In the genomic region with DNA sequence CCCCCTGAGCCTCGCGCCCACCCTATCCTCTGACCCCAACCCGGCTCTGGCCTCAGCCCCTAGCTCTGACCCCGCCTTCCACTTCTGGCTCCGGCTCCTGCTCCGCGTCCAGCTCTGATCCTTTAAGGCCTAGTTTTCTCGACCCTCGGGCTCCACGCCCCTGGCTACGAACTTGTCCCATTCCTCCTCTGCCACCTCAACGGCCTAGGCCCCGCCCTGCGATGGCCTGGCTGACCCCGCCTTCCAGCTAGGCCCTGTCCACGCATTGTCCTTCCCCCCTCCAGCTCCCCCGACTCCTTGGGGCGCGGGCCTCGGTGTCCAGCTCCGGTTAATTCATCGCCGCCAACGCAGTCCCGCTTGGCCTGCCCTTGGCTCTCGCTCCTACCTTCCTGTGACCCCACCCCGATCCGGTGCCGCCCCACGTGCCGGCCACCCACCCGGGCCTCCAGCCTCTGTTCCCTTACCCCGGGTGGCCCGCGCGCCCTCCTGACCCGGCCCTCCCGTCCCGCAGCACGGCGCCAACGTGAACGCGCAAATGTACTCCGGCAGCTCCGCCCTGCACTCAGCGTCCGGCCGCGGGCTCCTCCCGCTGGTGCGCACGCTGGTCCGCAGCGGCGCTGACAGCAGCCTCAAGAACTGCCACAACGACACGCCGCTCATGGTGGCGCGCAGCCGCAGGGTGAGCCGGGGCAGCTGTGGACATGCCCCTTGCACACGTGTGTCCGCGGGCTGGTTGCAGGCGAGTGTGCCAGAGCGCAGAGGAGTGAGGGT, we compare ENCODE assay signal across 10 cellular contexts. TPM values are rescaled to one million over a fixed set of nuclear protein-coding genes. Genes with fewer than 3 reads are reported as not detected.
DNase-seq lines count a peak whose midpoint lies in the region; ATAC-seq lines count a peak whose summit lies in the region.
"Had no signal": no experiment of that assay in that cellular context is flagged by ENCODE, and none has a peak within 500 bp of the region (broad histone marks: within the 10 kb centered on the region; RNA-seq: fewer than 3 reads in every experiment).

No MANE protein-coding gene starts in this region.

- no peaks in the 10 kb centered on the region for H3K27me3 ChIP-seq in muscle layer of duodenum (ENCODE audit: low read depth, low read length)

- peak overlapping the region; percentile 23 for H3K27ac ChIP-seq in muscle layer of duodenum (ENCODE audit: low read length)

- DNase-seq in activated naive CD4-positive, alpha-beta T cell (lab: John Stamatoyannopoulos, UW), result no peak
- peak; percentile 68 for DNase-seq in fibroblast of gingiva (ENCODE audit: low read depth)
- peak; percentile 65 for DNase-seq in ureter (ENCODE audit: low spot score)
- no peak for DNase-seq in amniotic stem cell (lab: John Stamatoyannopoulos, UW)
- DNase-seq in cerebellar nuclear complex (lab: John Stamatoyannopoulos, UW), result no peak
- DNase-seq: DMS153 had no signal

- H3K9me3 Mint-ChIP-seq in activated naive CD4-positive, alpha-beta T cell treated with anti-CD3 and anti-CD28 coated beads, Interleukin-2, amount 50 U/mL, for 24 hours, result no peaks in the 10 kb centered on the region

- H3K9me3 ChIP-seq in muscle layer of duodenum (ENCODE audit: control insufficient read depth in 1 of 2, low read length in 2 of 2), result no peaks in the 10 kb centered on the region

- H3K27me3 Mint-ChIP-seq in activated naive CD4-positive, alpha-beta T cell treated with anti-CD3 and anti-CD28 coated beads, Interleukin-2, amount 50 U/mL, for 24 hours, result no peaks in the 10 kb centered on the region

- H3K36me3 ChIP-seq in muscle layer of duodenum (ENCODE audit: control insufficient read depth in 1 of 2, insufficient read depth in 2 of 2, low read length in 2 of 2), result peaks cover 27 to 30% of the 10 kb centered on the region in 2 donors

- peaks cover 8% of the 10 kb centered on the region for H3K36me3 Mint-ChIP-seq in activated naive CD4-positive, alpha-beta T cell treated with anti-CD3 and anti-CD28 coated beads, Interleukin-2, amount 50 U/mL, for 24 hours

- no peak for ATAC-seq in HG02938 (IDR thresholded peaks at IDR 0.05; ENCODE audit: unreplicated experiment)

- H3K4me1 Mint-ChIP-seq in activated naive CD4-positive, alpha-beta T cell treated with anti-CD3 and anti-CD28 coated beads, Interleukin-2, amount 50 U/mL, for 24 hours, result peaks cover 45% of the 10 kb centered on the region

- peaks cover 16 to 36% of the 10 kb centered on the region in 2 donors for H3K4me1 ChIP-seq in muscle layer of duodenum (ENCODE audit: control insufficient read depth in 1 of 2, insufficient read depth in 2 of 2, low read length in 2 of 2)

- H3K4me3 ChIP-seq in muscle layer of duodenum (ENCODE audit: low read depth in 1 of 2, low read length in 2 of 2), result peak overlapping the region; percentile 21 to 71

- peak overlapping the region; percentile 84 for H3K27ac Mint-ChIP-seq in activated naive CD4-positive, alpha-beta T cell treated with anti-CD3 and anti-CD28 coated beads, Interleukin-2, amount 50 U/mL, for 24 hours

- H3K4me3 Mint-ChIP-seq in activated naive CD4-positive, alpha-beta T cell treated with anti-CD3 and anti-CD28 coated beads, Interleukin-2, amount 50 U/mL, for 24 hours, result no peak overlapping the region

RNA-seq across cellular contexts. Expression of a gene that starts 9.4 kb away (rescaled TPM):
- 68.4 TPM for total RNA-seq in ureter

RNA-seq across cellular contexts. Expression of a gene that starts 19.8 kb away (rescaled TPM):
- 49.5 TPM for total RNA-seq in ureter
- total RNA-seq: SK-MEL-5 had no signal

RNA-seq across cellular contexts. Expression of a gene that starts 51.0 kb away (rescaled TPM):
- 136 TPM for total RNA-seq in ureter

RNA-seq across cellular contexts. Expression of a gene that starts 59.0 kb away (rescaled TPM):
- not detected for total RNA-seq in ureter
- total RNA-seq: SK-MEL-5 had no signal

Comparison
In these comparisons a context has a peak if more than half of its experiments do, and no peak if none do; other contexts are left out.
1. DNase-seq: peak in fibroblast of gingiva (single experiment) and ureter (single experiment); none in activated naive CD4-positive, alpha-beta T cell (0 of 4), amniotic stem cell (single experiment) and cerebellar nuclear complex (0 of 2).